Comparison of ENCODE assay signal across 1 cellular context in genomic region chr4:53380221-53380620, GRCh38.
TF ChIP-seq lines count a peak whose summit lies in the region.

No MANE protein-coding gene starts in this region.

TF ChIP-seq in SK-N-SH, 30 proteins besides CTCF, POLR2A, EP300 and RAD21 (continued from another document):
- TF ChIP-seq REST (IDR thresholded peaks at IDR 0.05; ENCODE audit: low read depth, low read length) (no peak), EZH2phosphoT487 (IDR thresholded peaks at IDR 0.05; ENCODE audit: borderline replicate concordance, low read depth) (no peak), SIN3A (IDR thresholded peaks at IDR 0.05; ENCODE audit: borderline replicate concordance, low read depth, low read length) (no peak), IRF3 (IDR thresholded peaks at IDR 0.05; ENCODE audit: low read depth, low read length) (no peak), CHD2 (IDR thresholded peaks at IDR 0.05; ENCODE audit: low read length, partially characterized antibody) (no peak), NFIC (IDR thresholded peaks at IDR 0.05; ENCODE audit: borderline replicate concordance) (no peak), PBX3 (IDR thresholded peaks at IDR 0.05) (no peak), FOXJ3 (CRISPR knock-in tag; IDR thresholded peaks at IDR 0.05) (no peak), RXRA (IDR thresholded peaks at IDR 0.05; ENCODE audit: borderline replicate concordance, low read depth) (no peak), USF1 (IDR thresholded peaks at IDR 0.05; ENCODE audit: borderline replicate concordance, low read depth) (no peak), ELF1 (IDR thresholded peaks at IDR 0.05) (no peak), MXI1 (IDR thresholded peaks at IDR 0.05; ENCODE audit: low read depth, low read length) (no peak)
